In the genomic region with DNA sequence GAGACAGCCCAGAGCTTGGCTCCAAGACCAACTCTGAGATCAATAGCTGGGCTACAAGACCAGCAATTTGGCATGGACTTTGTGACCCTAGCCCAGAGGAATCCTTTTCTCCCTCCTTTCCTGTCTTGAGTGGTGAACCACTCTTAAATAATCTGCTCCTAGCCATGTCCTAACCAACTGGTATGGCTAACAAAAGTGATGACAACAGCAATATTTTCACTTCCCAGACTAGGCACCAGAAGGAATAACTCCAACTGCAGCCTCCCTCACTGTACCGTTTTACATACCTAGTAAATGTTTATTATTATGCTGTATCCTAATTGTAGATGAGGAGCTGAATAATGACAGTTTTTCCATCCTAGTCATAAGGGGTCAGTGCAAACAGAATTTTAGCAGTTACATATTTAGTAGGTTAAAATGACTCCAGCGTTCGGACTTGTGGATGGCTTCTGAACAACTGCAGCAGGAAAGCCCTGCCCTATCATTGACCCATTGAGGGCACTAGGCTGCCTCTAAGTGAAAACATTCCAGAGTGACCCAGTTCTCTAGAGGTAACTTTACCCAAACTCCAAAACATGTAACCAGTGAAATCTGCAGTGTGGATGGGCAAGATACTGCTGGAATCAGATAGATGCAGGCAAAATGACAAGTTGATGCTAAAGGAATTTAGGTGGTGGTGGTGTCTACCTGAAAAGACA, we compare ENCODE assay signal across 3 cellular contexts.
TF ChIP-seq lines count a peak whose summit lies in the region.

No MANE protein-coding gene starts in this region.

TF ChIP-seq in GM23338, 12 proteins besides CTCF, POLR2A, EP300 and RAD21 (continues in another document):
- TF ChIP-seq, protein P1, sequence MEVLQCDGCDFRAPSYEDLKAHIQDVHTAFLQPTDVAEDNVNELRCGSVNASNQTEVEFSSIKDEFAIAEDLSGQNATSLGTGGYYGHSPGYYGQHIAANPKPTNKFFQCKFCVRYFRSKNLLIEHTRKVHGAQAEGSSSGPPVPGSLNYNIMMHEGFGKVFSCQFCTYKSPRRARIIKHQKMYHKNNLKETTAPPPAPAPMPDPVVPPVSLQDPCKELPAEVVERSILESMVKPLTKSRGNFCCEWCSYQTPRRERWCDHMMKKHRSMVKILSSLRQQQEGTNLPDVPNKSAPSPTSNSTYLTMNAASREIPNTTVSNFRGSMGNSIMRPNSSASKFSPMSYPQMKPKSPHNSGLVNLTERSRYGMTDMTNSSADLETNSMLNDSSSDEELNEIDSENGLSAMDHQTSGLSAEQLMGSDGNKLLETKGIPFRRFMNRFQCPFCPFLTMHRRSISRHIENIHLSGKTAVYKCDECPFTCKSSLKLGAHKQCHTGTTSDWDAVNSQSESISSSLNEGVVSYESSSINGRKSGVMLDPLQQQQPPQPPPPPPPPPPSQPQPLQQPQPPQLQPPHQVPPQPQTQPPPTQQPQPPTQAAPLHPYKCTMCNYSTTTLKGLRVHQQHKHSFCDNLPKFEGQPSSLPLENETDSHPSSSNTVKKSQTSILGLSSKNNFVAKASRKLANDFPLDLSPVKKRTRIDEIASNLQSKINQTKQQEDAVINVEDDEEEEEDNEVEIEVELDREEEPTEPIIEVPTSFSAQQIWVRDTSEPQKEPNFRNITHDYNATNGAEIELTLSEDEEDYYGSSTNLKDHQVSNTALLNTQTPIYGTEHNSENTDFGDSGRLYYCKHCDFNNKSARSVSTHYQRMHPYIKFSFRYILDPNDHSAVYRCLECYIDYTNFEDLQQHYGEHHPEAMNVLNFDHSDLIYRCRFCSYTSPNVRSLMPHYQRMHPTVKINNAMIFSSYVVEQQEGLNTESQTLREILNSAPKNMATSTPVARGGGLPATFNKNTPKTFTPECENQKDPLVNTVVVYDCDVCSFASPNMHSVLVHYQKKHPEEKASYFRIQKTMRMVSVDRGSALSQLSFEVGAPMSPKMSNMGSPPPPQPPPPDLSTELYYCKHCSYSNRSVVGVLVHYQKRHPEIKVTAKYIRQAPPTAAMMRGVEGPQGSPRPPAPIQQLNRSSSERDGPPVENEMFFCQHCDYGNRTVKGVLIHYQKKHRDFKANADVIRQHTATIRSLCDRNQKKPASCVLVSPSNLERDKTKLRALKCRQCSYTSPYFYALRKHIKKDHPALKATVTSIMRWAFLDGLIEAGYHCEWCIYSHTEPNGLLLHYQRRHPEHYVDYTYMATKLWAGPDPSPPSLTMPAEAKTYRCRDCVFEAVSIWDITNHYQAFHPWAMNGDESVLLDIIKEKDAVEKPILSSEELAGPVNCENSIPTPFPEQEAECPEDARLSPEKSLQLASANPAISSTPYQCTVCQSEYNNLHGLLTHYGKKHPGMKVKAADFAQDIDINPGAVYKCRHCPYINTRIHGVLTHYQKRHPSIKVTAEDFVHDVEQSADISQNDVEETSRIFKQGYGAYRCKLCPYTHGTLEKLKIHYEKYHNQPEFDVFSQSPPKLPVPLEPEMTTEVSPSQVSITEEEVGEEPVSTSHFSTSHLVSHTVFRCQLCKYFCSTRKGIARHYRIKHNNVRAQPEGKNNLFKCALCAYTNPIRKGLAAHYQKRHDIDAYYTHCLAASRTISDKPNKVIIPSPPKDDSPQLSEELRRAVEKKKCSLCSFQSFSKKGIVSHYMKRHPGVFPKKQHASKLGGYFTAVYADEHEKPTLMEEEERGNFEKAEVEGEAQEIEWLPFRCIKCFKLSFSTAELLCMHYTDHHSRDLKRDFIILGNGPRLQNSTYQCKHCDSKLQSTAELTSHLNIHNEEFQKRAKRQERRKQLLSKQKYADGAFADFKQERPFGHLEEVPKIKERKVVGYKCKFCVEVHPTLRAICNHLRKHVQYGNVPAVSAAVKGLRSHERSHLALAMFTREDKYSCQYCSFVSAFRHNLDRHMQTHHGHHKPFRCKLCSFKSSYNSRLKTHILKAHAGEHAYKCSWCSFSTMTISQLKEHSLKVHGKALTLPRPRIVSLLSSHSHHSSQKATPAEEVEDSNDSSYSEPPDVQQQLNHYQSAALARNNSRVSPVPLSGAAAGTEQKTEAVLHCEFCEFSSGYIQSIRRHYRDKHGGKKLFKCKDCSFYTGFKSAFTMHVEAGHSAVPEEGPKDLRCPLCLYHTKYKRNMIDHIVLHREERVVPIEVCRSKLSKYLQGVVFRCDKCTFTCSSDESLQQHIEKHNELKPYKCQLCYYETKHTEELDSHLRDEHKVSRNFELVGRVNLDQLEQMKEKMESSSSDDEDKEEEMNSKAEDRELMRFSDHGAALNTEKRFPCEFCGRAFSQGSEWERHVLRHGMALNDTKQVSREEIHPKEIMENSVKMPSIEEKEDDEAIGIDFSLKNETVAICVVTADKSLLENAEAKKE (CRISPR knock-in tag; IDR thresholded peaks at IDR 0.05): no peak
- TF ChIP-seq EZH2 (IDR thresholded peaks at IDR 0.05; ENCODE audit: low read depth, unreplicated experiment) (no peak), NANOG (IDR thresholded peaks at IDR 0.05; ENCODE audit: borderline replicate concordance) (no peak), CREB1 (CRISPR knock-in tag; IDR thresholded peaks at IDR 0.05; ENCODE audit: low read depth) (no peak), JUNB (IDR thresholded peaks at IDR 0.05; ENCODE audit: unreplicated experiment) (no peak)

TF ChIP-seq in K562, 482 proteins besides CTCF, POLR2A, EP300 and RAD21 (continued from another document and continues in another):
- TF ChIP-seq MAFK (IDR thresholded peaks at IDR 0.05; ENCODE audit: low read length) (peak; percentile 81), ZNF644 (tag; IDR thresholded peaks at IDR 0.05; ENCODE audit: low read depth) (no peak), EP400 (IDR thresholded peaks at IDR 0.05) (no peak), NR1H2 (CRISPR knock-in tag; IDR thresholded peaks at IDR 0.05) (no peak), PURB (CRISPR knock-in tag; IDR thresholded peaks at IDR 0.05; ENCODE audit: low read depth) (no peak), MAFF (IDR thresholded peaks at IDR 0.05; ENCODE audit: low read length) (peak; percentile 73), SNAPC5 (CRISPR knock-in tag; IDR thresholded peaks at IDR 0.05) (no peak), MAFG (tag; conservative IDR thresholded peaks at IDR 0.05) (peak; percentile 70), ZNF316 (IDR thresholded peaks at IDR 0.05) (peak; percentile 84), CXXC5 (CRISPR knock-in tag; IDR thresholded peaks at IDR 0.05) (no peak), FOXA1 (IDR thresholded peaks at IDR 0.05; ENCODE audit: borderline replicate concordance) (no peak), PBX2 (CRISPR knock-in tag; IDR thresholded peaks at IDR 0.05; ENCODE audit: low read depth) (no peak), PBX2 (tag; conservative IDR thresholded peaks at IDR 0.05; ENCODE audit: low read depth) (no peak), ZNF311 (CRISPR knock-in tag; IDR thresholded peaks at IDR 0.05) (no peak), ZNF449 (CRISPR knock-in tag; IDR thresholded peaks at IDR 0.05) (no peak), NELFE (IDR thresholded peaks at IDR 0.05; ENCODE audit: insufficient read depth, insufficient read length) (no peak)

TF ChIP-seq in HepG2, 621 proteins besides CTCF, POLR2A, EP300 and RAD21 (continued from another document):
- TF ChIP-seq ZBTB10 (CRISPR knock-in tag; IDR thresholded peaks at IDR 0.05; ENCODE audit: borderline replicate concordance): no peak
- TF ChIP-seq MAFK (conservative IDR thresholded peaks at IDR 0.05 in 1 of 2, IDR thresholded peaks at IDR 0.05 in 1 of 2; ENCODE audit: low read length in 2 of 2): peak; percentile 96 to 97
